10 cellular contexts compared by ENCODE assay signal in the genomic region with DNA sequence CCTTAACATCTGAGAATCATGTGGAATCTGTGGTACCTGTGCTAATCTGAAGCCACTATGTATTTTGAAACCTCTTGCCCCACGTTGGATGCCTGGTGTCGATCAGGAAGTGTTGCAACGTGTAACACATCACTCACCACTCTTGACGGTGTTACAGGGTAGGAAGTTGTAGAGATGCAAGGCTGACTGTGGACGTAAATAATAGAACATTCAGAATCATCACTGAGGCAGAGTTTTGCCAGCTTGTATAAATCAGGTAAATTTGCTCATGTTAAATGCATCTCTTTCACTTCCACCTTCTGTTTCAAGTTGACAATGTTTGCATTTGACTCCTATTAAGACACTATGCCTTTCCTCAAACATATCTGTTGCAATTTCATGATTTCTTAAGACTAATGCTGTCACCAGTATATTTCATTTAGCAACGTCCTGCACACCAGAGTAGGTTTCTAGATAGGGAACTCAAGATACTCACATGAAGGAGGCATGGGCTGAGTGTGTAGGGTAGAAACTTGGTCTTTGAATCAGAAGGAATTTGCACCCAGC. TPM values are rescaled to one million over a fixed set of nuclear protein-coding genes. Genes with fewer than 3 reads are reported as not detected.
DNase-seq lines count a peak whose midpoint lies in the region; ATAC-seq and TF ChIP-seq lines count a peak whose summit lies in the region.
"Had no signal": no experiment of that assay in that cellular context is flagged by ENCODE, and none has a peak within 500 bp of the region (broad histone marks: within the 10 kb centered on the region; RNA-seq: fewer than 3 reads in every experiment).

No MANE protein-coding gene starts in this region.

- peak; percentile 43 for ATAC-seq in GM18499 (IDR thresholded peaks at IDR 0.05; ENCODE audit: insufficient read depth, unreplicated experiment)

- no peak overlapping the region for H3K14ac ChIP-seq in H9 (ENCODE audit: insufficient read depth, low read length)

- no peak overlapping the region for H3K4ac ChIP-seq in H9 (ENCODE audit: low read depth, low read length)

- no peak overlapping the region for H3K4me3 Mint-ChIP-seq in H9
- no peak overlapping the region for H3K4me3 Mint-ChIP-seq in activated naive CD4-positive, alpha-beta T cell treated with anti-CD3 and anti-CD28 coated beads, Interleukin-2, amount 10 ng/mL, durations not matched to agents 7 days and 5 days
- H3K4me3 Mint-ChIP-seq: brain had no signal

- H2BK20ac ChIP-seq in H9 (ENCODE audit: low read depth, low read length, poor library complexity, severe bottlenecking): no peak overlapping the region

- peaks cover 8 to 17% of the 10 kb centered on the region in 2 experiments; a peak in 4 of 5 replicates for H3K9me3 Mint-ChIP-seq in H9
- H3K9me3 Mint-ChIP-seq in activated naive CD4-positive, alpha-beta T cell treated with anti-CD3 and anti-CD28 coated beads, Interleukin-2, amount 10 ng/mL, durations not matched to agents 7 days and 5 days: peaks cover 4% of the 10 kb centered on the region

- no peak overlapping the region for H3K4me2 ChIP-seq in H9 (ENCODE audit: insufficient read depth, insufficient read length, low read length)
- peak overlapping the region; percentile 39 for H3K4me2 ChIP-seq in Karpas-422 (ENCODE audit: low read depth, low read length, poor library complexity, severe bottlenecking)

- H3T11ph ChIP-seq in H9 (ENCODE audit: low read length): no peak overlapping the region

- no peak overlapping the region for H2AK5ac ChIP-seq in H9 (ENCODE audit: insufficient read length, low read length)

- no peak overlapping the region for H2BK5ac ChIP-seq in H9 (ENCODE audit: insufficient read length, low read length)

- no CpG with 5 or more reads among the region's 6 CpGs for WGBS in H9 (ENCODE audit: extremely low coverage, insufficient read length, low lambda C conversion rate)

- peaks cover 16% of the 10 kb centered on the region; the same call in 1 of the 2 replicates for H3K79me2 ChIP-seq in H9 (ENCODE audit: insufficient read depth, low read length)
- H3K79me2 ChIP-seq in Karpas-422 (ENCODE audit: low read length): peaks cover 21% of the 10 kb centered on the region

- H3K27me3 Mint-ChIP-seq in H9 (ENCODE audit: low read depth): no peaks in the 10 kb centered on the region
- no peaks in the 10 kb centered on the region for H3K27me3 Mint-ChIP-seq in activated naive CD4-positive, alpha-beta T cell treated with anti-CD3 and anti-CD28 coated beads, Interleukin-2, amount 10 ng/mL, durations not matched to agents 7 days and 5 days
- H3K27me3 Mint-ChIP-seq: brain had no signal

- no peak overlapping the region for H3K27ac ChIP-seq in H9 (ENCODE audit: insufficient read length, low read depth, low read length)
- peak overlapping the region; percentile 46 for H3K27ac ChIP-seq in Karpas-422 (ENCODE audit: low read length)
- H3K27ac ChIP-seq in colonic mucosa: no peak overlapping the region

- peaks cover 62% of the 10 kb centered on the region in 2 experiments for H3K4me1 Mint-ChIP-seq in H9
- no peaks in the 10 kb centered on the region for H3K4me1 Mint-ChIP-seq in activated naive CD4-positive, alpha-beta T cell treated with anti-CD3 and anti-CD28 coated beads, Interleukin-2, amount 10 ng/mL, durations not matched to agents 7 days and 5 days

- no peak overlapping the region for H3K23ac ChIP-seq in H9 (ENCODE audit: insufficient read length, low read depth, low read length)

- no peaks in the 10 kb centered on the region for H3K23me2 ChIP-seq in H9 (ENCODE audit: insufficient read length, low read depth, low read length, poor library complexity, severe bottlenecking)

- H2BK12ac ChIP-seq in H9 (ENCODE audit: insufficient read length, low read depth, low read length): no peak overlapping the region

- H3K56ac ChIP-seq in H9 (ENCODE audit: insufficient read length, low read depth, low read length): no peak overlapping the region

- intact Hi-C loops in colonic mucosa (cut with DNase I): no loop called here

- no peaks in the 10 kb centered on the region for H3K9me3 ChIP-seq in H9 (ENCODE audit: control insufficient read depth, low read depth, low read length)
- H3K9me3 ChIP-seq in Karpas-422 (ENCODE audit: low read length): no peaks in the 10 kb centered on the region; the same call in 1 of the 2 replicates
- H3K9me3 ChIP-seq in colonic mucosa: no peaks in the 10 kb centered on the region
- H3K9me3 ChIP-seq: tibial nerve had no signal

- no peak overlapping the region for H3K18ac ChIP-seq in H9 (ENCODE audit: insufficient read length, low read depth, low read length)

- H3K4me3 ChIP-seq in Karpas-422 (ENCODE audit: low read length): no peak overlapping the region; the same call in 1 of the 2 replicates
- no peak overlapping the region for H3K4me3 ChIP-seq in colonic mucosa
- H3K4me3 ChIP-seq: tibial nerve had no signal

- H3K4me1 ChIP-seq in H9 (ENCODE audit: insufficient read depth, low read length) (no peaks in the 10 kb centered on the region), Karpas-422 (ENCODE audit: low read length) (peaks cover 38% of the 10 kb centered on the region), colonic mucosa (peaks cover 8% of the 10 kb centered on the region)
- H3K4me1 ChIP-seq: tibial nerve had no signal

- no peak overlapping the region for H2AFZ ChIP-seq in H9 (ENCODE audit: low read length)
- no peak overlapping the region for H2AFZ ChIP-seq in Karpas-422 (ENCODE audit: low read length)

- H4K8ac ChIP-seq in H9 (replicated peaks; ENCODE audit: insufficient read length, low read depth, low read length): no peak overlapping the region

- H3K36me3 Mint-ChIP-seq in H9 (ENCODE audit: insufficient read depth in 1 of 3, low read depth in 3 of 3): peaks cover 58 to 73% (median 60%) of the 10 kb centered on the region in 3 experiments
- no peaks in the 10 kb centered on the region for H3K36me3 Mint-ChIP-seq in activated naive CD4-positive, alpha-beta T cell treated with anti-CD3 and anti-CD28 coated beads, Interleukin-2, amount 10 ng/mL, durations not matched to agents 7 days and 5 days

- DNase-seq in H9 (no peak), Karpas-422 (peak; percentile 75), iris pigment epithelial cell (ENCODE audit: low read depth) (peak; percentile 82), AG08396 (ENCODE audit: low spot score) (no peak), colonic mucosa (no peak)
- no peak for DNase-seq in activated effector memory CD4-positive, alpha-beta T cell treated with Interleukin-2 at 50 U/mL for 16 hours
- DNase-seq in activated naive CD4-positive, alpha-beta T cell treated with anti-CD3 and anti-CD28 coated beads, Interleukin-2, amount 10 ng/mL, durations not matched to agents 7 days and 5 days: no peak

- H2BK120ac ChIP-seq in H9 (ENCODE audit: low read depth, low read length, poor library complexity, severe bottlenecking): no peak overlapping the region

- H3K9ac ChIP-seq in H9 (ENCODE audit: extremely low read depth, insufficient read length, low read length): no peak overlapping the region
- H3K9ac ChIP-seq in Karpas-422 (ENCODE audit: low read length): no peak overlapping the region
- no peak overlapping the region for H3K9ac ChIP-seq in colonic mucosa (ENCODE audit: low read depth in 2 of 2, low read length in 2 of 2)

- H4K5ac ChIP-seq in H9 (ENCODE audit: insufficient read length, low read depth, low read length): no peak overlapping the region

- H3K27me3 ChIP-seq in H9 (ENCODE audit: insufficient read depth, low read length) (no peaks in the 10 kb centered on the region), Karpas-422 (ENCODE audit: low read length) (no peaks in the 10 kb centered on the region), colonic mucosa (no peaks in the 10 kb centered on the region)
- H3K27me3 ChIP-seq: tibial nerve had no signal

- H3K79me1 ChIP-seq in H9 (ENCODE audit: insufficient read depth, low read depth, low read length, poor library complexity, severe bottlenecking): peaks cover 21% of the 10 kb centered on the region

- no peaks in the 10 kb centered on the region for H3K9me2 ChIP-seq in Karpas-422 (replicated peaks; ENCODE audit: insufficient read depth, low read length)

- H4K20me1 ChIP-seq in H9 (ENCODE audit: control insufficient read depth, insufficient read depth, insufficient read length) (no peaks in the 10 kb centered on the region), Karpas-422 (ENCODE audit: insufficient read depth, low read depth, low read length) (no peaks in the 10 kb centered on the region)

- H3K27ac Mint-ChIP-seq in H9: peak overlapping the region in 2 of 3 experiments; percentile 10 to 69; a peak in 4 of 7 replicates
- H3K27ac Mint-ChIP-seq in activated naive CD4-positive, alpha-beta T cell treated with anti-CD3 and anti-CD28 coated beads, Interleukin-2, amount 10 ng/mL, durations not matched to agents 7 days and 5 days: no peak overlapping the region

- H3K36me3 ChIP-seq in Karpas-422 (ENCODE audit: insufficient read depth, low read length) (peaks cover 12% of the 10 kb centered on the region; the same call in 1 of the 2 replicates), colonic mucosa (no peaks in the 10 kb centered on the region)
- H3K36me3 ChIP-seq: tibial nerve had no signal

- TF ChIP-seq CTCF in H9 (conservative IDR thresholded peaks at IDR 0.05) (no peak), colonic mucosa (IDR thresholded peaks at IDR 0.05) (no peak)

- CTCF ChIA-PET in activated naive CD4-positive, alpha-beta T cell treated with anti-CD3 and anti-CD28 coated beads, Interleukin-2, amount 10 ng/mL, durations not matched to agents 7 days and 5 days (lab: Charles Lee): no interaction called here

- no peak overlapping the region for H4K91ac ChIP-seq in H9 (ENCODE audit: insufficient read length, low read depth, low read length)

- no peak overlapping the region for H2BK15ac ChIP-seq in H9 (ENCODE audit: low read depth, low read length)

RNA-seq across cellular contexts. Expression of a gene that starts 38.1 kb away (rescaled TPM):
- total RNA-seq in H9 (2021): 180 and 188 TPM in 2 replicates
- 25.8 and 34.6 TPM in 2 replicates for total RNA-seq in Karpas-422 (2014; rRNA removed; shearing (Covaris generic); ENCODE audit: low replicate concordance)
- 1 to 10 TPM; 4.2 to 5.5 TPM for total RNA-seq in colonic mucosa

Comparison
In these comparisons a context has a peak if more than half of its experiments do, and no peak if none do; other contexts are left out.
1. DNase-seq: peak in Karpas-422 (single experiment) and iris pigment epithelial cell (single experiment); none in H9 (single experiment), activated effector memory CD4-positive, alpha-beta T cell treated with Interleukin-2 at 50 U/mL for 16 hours (single experiment), AG08396 (single experiment), activated naive CD4-positive, alpha-beta T cell treated with anti-CD3 and anti-CD28 coated beads, Interleukin-2, amount 10 ng/mL, durations not matched to agents 7 days and 5 days (single experiment) and colonic mucosa (single experiment).